Comparison of ENCODE assay signal across 17 cellular contexts in the genomic region with DNA sequence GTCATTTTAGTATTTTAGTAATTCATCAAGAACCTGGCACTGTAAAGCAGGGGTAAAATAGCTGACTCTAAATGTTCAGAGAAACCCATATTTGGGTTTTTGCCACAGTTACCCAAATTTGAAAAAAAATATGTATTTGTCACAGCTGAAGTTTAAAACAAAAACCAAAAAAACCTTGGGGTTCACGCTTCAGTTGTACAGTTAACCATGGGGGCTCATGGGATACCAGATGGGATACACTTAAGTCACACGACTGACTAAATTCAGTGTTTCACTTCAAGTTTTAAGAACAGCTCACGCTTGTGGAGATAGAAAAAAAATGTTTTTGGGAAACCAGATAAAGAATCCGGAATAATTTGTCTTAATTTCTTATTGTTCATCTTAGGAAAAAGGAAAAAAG. TPM values are rescaled to one million over a fixed set of nuclear protein-coding genes. Genes with fewer than 3 reads are reported as not detected.
DNase-seq lines count a peak whose midpoint lies in the region; ATAC-seq, FAIRE-seq and TF ChIP-seq lines count a peak whose summit lies in the region.
"Had no signal": no experiment of that assay in that cellular context is flagged by ENCODE, and none has a peak within 500 bp of the region (broad histone marks: within the 10 kb centered on the region; RNA-seq: fewer than 3 reads in every experiment).

No MANE protein-coding gene starts in this region.

- no peak for ATAC-seq in GM19452 (IDR thresholded peaks at IDR 0.05; ENCODE audit: unreplicated experiment)
- ATAC-seq: heart left ventricle; left lobe of liver; naive thymus-derived CD4-positive, alpha-beta T cell had no signal

- no peaks in the 10 kb centered on the region for H3K9me3 Mint-ChIP-seq in activated naive CD8-positive, alpha-beta T cell (ENCODE audit: low read depth)
- H3K9me3 Mint-ChIP-seq in activated naive CD8-positive, alpha-beta T cell treated with anti-CD3 and anti-CD28 coated beads for 36 hours, result no peaks in the 10 kb centered on the region
- H3K9me3 Mint-ChIP-seq: naive thymus-derived CD4-positive, alpha-beta T cell had no signal

- TF ChIP-seq CTCF in fibroblast of villous mesenchyme (IDR thresholded peaks at IDR 0.05; ENCODE audit: insufficient read depth, low read depth, low read length), result no peak

- H3K4me3 ChIP-seq in fibroblast of villous mesenchyme (ENCODE audit: low read depth, low read length), result peak overlapping the region; percentile 94
- H3K4me3 ChIP-seq: breast epithelium, SK-N-MC had no signal

- no peak for DNase-seq in activated naive CD8-positive, alpha-beta T cell treated with anti-CD3 and anti-CD28 coated beads for 36 hours
- DNase-seq in NAMALWA (ENCODE audit: low spot score) (peak; percentile 59), fibroblast of villous mesenchyme (ENCODE audit: low read depth) (no peak), SKM-1 treated with dmso at 0.1 percent for 144 hours (lab: John Stamatoyannopoulos, UW; ENCODE audit: unreplicated experiment) (no peak), HTR-8/SVneo (ENCODE audit: insufficient read length, low spot score) (no peak), NOMO-1 treated with dmso at 0.1 percent for 144 hours (lab: John Stamatoyannopoulos, UW; ENCODE audit: unreplicated experiment) (no peak)
- DNase-seq: activated effector memory CD4-positive, alpha-beta T cell treated with anti-CD3 and anti-CD28 coated beads, Interleukin-2, amount 50 U/mL, for 16 hours; DMS79; heart left ventricle; naive thymus-derived CD4-positive, alpha-beta T cell; NCI-H2107; small intestine had no signal

- peaks cover 2% of the 10 kb centered on the region for H3K36me3 Mint-ChIP-seq in activated naive CD8-positive, alpha-beta T cell
- peaks cover 12% of the 10 kb centered on the region for H3K36me3 Mint-ChIP-seq in activated naive CD8-positive, alpha-beta T cell treated with anti-CD3 and anti-CD28 coated beads for 36 hours

- no peak for FAIRE-seq in HTR-8/SVneo (lab: Jason Lieb, UNC)
- FAIRE-seq: small intestine had no signal

- peaks cover 34% of the 10 kb centered on the region for H3K4me1 Mint-ChIP-seq in activated naive CD8-positive, alpha-beta T cell (ENCODE audit: low read depth)
- peaks cover 38% of the 10 kb centered on the region for H3K4me1 Mint-ChIP-seq in activated naive CD8-positive, alpha-beta T cell treated with anti-CD3 and anti-CD28 coated beads for 36 hours

- peak overlapping the region; percentile 18 for H3K4me3 Mint-ChIP-seq in activated naive CD8-positive, alpha-beta T cell
- H3K4me3 Mint-ChIP-seq in activated naive CD8-positive, alpha-beta T cell treated with anti-CD3 and anti-CD28 coated beads for 36 hours, result no peak overlapping the region

- H3K27ac Mint-ChIP-seq in activated naive CD8-positive, alpha-beta T cell, result no peak overlapping the region
- H3K27ac Mint-ChIP-seq in activated naive CD8-positive, alpha-beta T cell treated with anti-CD3 and anti-CD28 coated beads for 36 hours, result no peak overlapping the region

- no peaks in the 10 kb centered on the region for H3K27me3 Mint-ChIP-seq in activated naive CD8-positive, alpha-beta T cell
- no peaks in the 10 kb centered on the region for H3K27me3 Mint-ChIP-seq in activated naive CD8-positive, alpha-beta T cell treated with anti-CD3 and anti-CD28 coated beads for 36 hours
- H3K27me3 Mint-ChIP-seq: naive thymus-derived CD4-positive, alpha-beta T cell had no signal

RNA-seq across cellular contexts. Expression of a gene that starts 2.1 kb away (rescaled TPM):
- 1 to 10 TPM; 5.7 to 6.2 TPM for total RNA-seq in activated naive CD8-positive, alpha-beta T cell treated with anti-CD3 and anti-CD28 coated beads for 36 hours
- 5.5 and 6.0 TPM in 2 replicates for total RNA-seq in fibroblast of villous mesenchyme

RNA-seq across cellular contexts. Expression of a gene that starts 2.3 kb away (rescaled TPM):
- 10 to 100 TPM; 23.6 to 28.0 TPM for total RNA-seq in activated naive CD8-positive, alpha-beta T cell treated with anti-CD3 and anti-CD28 coated beads for 36 hours
- 2.9 and 3.5 TPM in 2 replicates for total RNA-seq in fibroblast of villous mesenchyme

RNA-seq across cellular contexts. Expression of a gene that starts 31.7 kb away (rescaled TPM):
- 10 to 100 TPM; 11.8 to 12.0 TPM for total RNA-seq in activated naive CD8-positive, alpha-beta T cell treated with anti-CD3 and anti-CD28 coated beads for 36 hours
- 34.8 and 40.6 TPM in 2 replicates for total RNA-seq in fibroblast of villous mesenchyme
